ENCODE assay signal across 8 cellular contexts in the genomic region with DNA sequence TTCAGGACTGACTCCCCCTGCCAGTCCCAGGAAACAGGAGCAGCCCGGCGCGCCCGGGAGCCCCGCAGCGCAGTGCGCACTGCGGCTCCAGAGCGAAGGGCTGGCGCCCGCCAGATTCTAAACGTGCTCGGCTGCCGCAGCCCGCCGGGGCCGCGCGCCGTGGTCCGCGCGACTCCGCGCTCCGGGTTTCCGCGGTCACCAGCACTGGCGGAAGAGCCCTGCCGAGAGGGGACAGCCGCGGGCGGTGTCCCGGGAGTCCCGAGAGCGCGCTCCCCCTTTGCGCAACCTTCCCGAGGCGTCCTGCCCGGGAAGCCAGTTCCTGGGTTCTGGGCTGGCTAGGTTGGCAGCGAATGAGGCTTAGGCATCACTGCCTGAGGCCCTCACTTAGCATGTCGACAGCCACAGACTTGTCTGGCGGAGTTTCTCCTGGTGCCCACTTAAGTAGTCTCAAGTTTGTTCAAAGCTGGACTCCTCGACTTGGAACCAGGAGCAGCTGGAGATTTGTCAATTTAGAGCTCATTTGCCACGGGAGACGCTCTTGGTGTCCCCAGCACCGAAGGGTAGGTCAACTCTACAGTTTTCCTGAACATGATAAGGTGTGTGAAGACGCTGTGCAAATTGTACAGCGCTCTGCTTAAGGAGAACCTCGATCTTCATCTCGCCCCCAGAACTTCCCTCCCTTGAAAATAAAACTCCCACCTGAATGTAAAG. TPM values are rescaled to one million over a fixed set of nuclear protein-coding genes. Genes with fewer than 3 reads are reported as not detected.
DNase-seq lines count a peak whose midpoint lies in the region; ATAC-seq, FAIRE-seq and TF ChIP-seq lines count a peak whose summit lies in the region.

No MANE protein-coding gene starts in this region.

- H3K4me1 ChIP-seq in iPS DF 6.9 (ENCODE audit: control insufficient read depth, insufficient read depth, low read length) (peaks cover 3% of the 10 kb centered on the region; the same call in 1 of the 2 replicates), skeletal muscle satellite cell (ENCODE audit: control insufficient read depth, insufficient read depth, low read length) (peaks cover 25% of the 10 kb centered on the region)

- peak overlapping the region; percentile 60 for H3K9ac ChIP-seq in skeletal muscle satellite cell (ENCODE audit: low read depth, low read length)

- ATAC-seq in GM19468 (IDR thresholded peaks at IDR 0.05; ENCODE audit: extremely low read depth, unreplicated experiment): peak; percentile 41
- ATAC-seq in GM21423 (IDR thresholded peaks at IDR 0.05; ENCODE audit: unreplicated experiment): no peak

- H3K9me3 ChIP-seq in iPS DF 6.9 (ENCODE audit: control insufficient read depth, insufficient read depth, low read length): no peaks in the 10 kb centered on the region
- H3K9me3 ChIP-seq in skeletal muscle satellite cell (replicated peaks; ENCODE audit: low read length): no peaks in the 10 kb centered on the region

- no peak for FAIRE-seq in GM19239 (lab: Jason Lieb, UNC)

- H3K4me3 ChIP-seq in LNCaP clone FGC (ENCODE audit: low read depth, low read length): peak overlapping the region; percentile 35
- H3K4me3 ChIP-seq in astrocyte of the cerebellum (ENCODE audit: low read depth, low read length): peak overlapping the region; percentile 64
- H3K4me3 ChIP-seq in iPS DF 6.9 (ENCODE audit: low read length): peak overlapping the region; percentile 44; the same call in 1 of the 2 replicates
- peak overlapping the region; percentile 76 for H3K4me3 ChIP-seq in skeletal muscle satellite cell (ENCODE audit: low read length)

- H3K27ac ChIP-seq in iPS DF 6.9 (ENCODE audit: low read length): no peak overlapping the region

- TF ChIP-seq CTCF in LNCaP clone FGC (IDR thresholded peaks at IDR 0.05; ENCODE audit: control insufficient read depth, extremely low read depth, insufficient read depth) (no peak), astrocyte of the cerebellum (IDR thresholded peaks at IDR 0.05; ENCODE audit: low read depth, low read length, missing control alignments) (no peak)

- no CpG with 5 or more reads among the region's 52 CpGs for WGBS in iPS DF 6.9 (ENCODE audit: insufficient coverage, insufficient read length)

- peak; percentile 57 for DNase-seq in AG20443 (ENCODE audit: low spot score)
- DNase-seq in LNCaP clone FGC (ENCODE audit: low read depth): no peak
- DNase-seq in astrocyte of the cerebellum (ENCODE audit: low read depth): no peak
- no peak for DNase-seq in iPS DF 6.9 (ENCODE audit: low read depth, low spot score)
- DNase-seq in GM19239 (ENCODE audit: insufficient read length, low spot score): no peak

- in situ Hi-C loops in astrocyte of the cerebellum (cut with HindIII; ENCODE audit: low sequenced_read_pairs): no loop called here

- H3K27me3 ChIP-seq in iPS DF 6.9 (ENCODE audit: control insufficient read depth, insufficient read depth, low read length) (no peaks in the 10 kb centered on the region), skeletal muscle satellite cell (ENCODE audit: control insufficient read depth, insufficient read depth, low read length) (peaks cover 69% of the 10 kb centered on the region)

- H3K36me3 ChIP-seq in iPS DF 6.9 (ENCODE audit: control insufficient read depth, insufficient read depth, low read length) (no peaks in the 10 kb centered on the region), skeletal muscle satellite cell (ENCODE audit: insufficient read depth, low read length) (no peaks in the 10 kb centered on the region)

- H3K4me2 ChIP-seq in skeletal muscle satellite cell (ENCODE audit: low read length): peak overlapping the region; percentile 88

RNA-seq across cellular contexts. Expression of a gene that starts 1.5 kb away (rescaled TPM):
- 0.51 TPM in 1 of 2 replicates, not detected in the other for total RNA-seq in skeletal muscle satellite cell (2012; rRNA removed)

RNA-seq across cellular contexts. Expression of a gene that starts 20.8 kb away (rescaled TPM):
- total RNA-seq in skeletal muscle satellite cell (2012; rRNA removed): not detected in 2 replicates
